17 cellular contexts compared by ENCODE assay signal in the genomic region with DNA sequence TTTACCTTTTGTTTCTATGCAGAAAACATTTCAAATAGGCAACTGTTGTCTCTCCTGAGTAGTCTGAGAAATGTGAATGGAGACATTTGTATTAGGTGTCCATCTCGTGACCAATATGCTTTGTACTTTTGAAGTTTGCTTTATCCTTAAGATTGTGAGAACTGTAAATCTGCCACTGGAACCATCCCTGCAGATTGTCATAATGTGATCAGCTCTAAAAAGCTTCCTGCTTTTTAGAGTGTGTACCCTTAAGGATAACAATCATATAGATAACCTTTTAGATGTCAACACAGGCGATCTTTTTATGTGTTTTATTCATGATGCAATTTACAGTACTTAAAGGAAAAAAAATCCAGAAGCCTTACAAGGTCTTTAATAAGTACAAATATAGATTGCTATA.
DNase-seq lines count a peak whose midpoint lies in the region; ATAC-seq and TF ChIP-seq lines count a peak whose summit lies in the region.
"Had no signal": no experiment of that assay in that cellular context is flagged by ENCODE, and none has a peak within 500 bp of the region (broad histone marks: within the 10 kb centered on the region; RNA-seq: fewer than 3 reads in every experiment).

No MANE protein-coding gene starts in this region.

- H3K9me3 Mint-ChIP-seq in activated naive CD8-positive, alpha-beta T cell (ENCODE audit: low read depth): no peaks in the 10 kb centered on the region
- H3K9me3 Mint-ChIP-seq in activated naive CD8-positive, alpha-beta T cell treated with anti-CD3 and anti-CD28 coated beads for 36 hours: no peaks in the 10 kb centered on the region
- no peaks in the 10 kb centered on the region for H3K9me3 Mint-ChIP-seq in activated T-helper 17 cell treated with anti-CD3 and anti-CD28 coated beads, Interleukin-2, amount 50 U/mL, for 72 hours
- H3K9me3 Mint-ChIP-seq: CD8-positive, alpha-beta memory T cell; H9 had no signal

- peak overlapping the region; percentile 60 for H3K4me2 ChIP-seq in smooth muscle cell

- peak overlapping the region; percentile 35 for H3K4me3 Mint-ChIP-seq in activated naive CD8-positive, alpha-beta T cell
- H3K4me3 Mint-ChIP-seq in activated naive CD8-positive, alpha-beta T cell treated with anti-CD3 and anti-CD28 coated beads for 36 hours: no peak overlapping the region
- H3K4me3 Mint-ChIP-seq in activated T-helper 17 cell treated with anti-CD3 and anti-CD28 coated beads, Interleukin-2, amount 50 U/mL, for 72 hours: peak overlapping the region; percentile 71
- H3K4me3 Mint-ChIP-seq: CD8-positive, alpha-beta memory T cell; H9 had no signal

- peak overlapping the region; percentile 42 for H3K27ac Mint-ChIP-seq in activated naive CD8-positive, alpha-beta T cell
- no peak overlapping the region for H3K27ac Mint-ChIP-seq in activated naive CD8-positive, alpha-beta T cell treated with anti-CD3 and anti-CD28 coated beads for 36 hours
- peak overlapping the region; percentile 21 for H3K27ac Mint-ChIP-seq in activated T-helper 17 cell treated with anti-CD3 and anti-CD28 coated beads, Interleukin-2, amount 50 U/mL, for 72 hours

- DNase-seq in NCI-H1417 (lab: John Stamatoyannopoulos, UW) (peak in 2 of 3 experiments; percentile 21 to 71), NCI-H1417 treated with DMSO at 0.1 percent for 48 hours (lab: John Stamatoyannopoulos, UW) (no peak), smooth muscle cell (lab: John Stamatoyannopoulos, UW; ENCODE audit: unreplicated experiment) (no peak), heart right ventricle (no peak), DMS79 treated with DMSO at 0.1 percent for 48 hours (lab: John Stamatoyannopoulos, UW) (no peak)
- DNase-seq in activated naive CD8-positive, alpha-beta T cell treated with anti-CD3 and anti-CD28 coated beads for 36 hours: no peak
- DNase-seq: CD8-positive, alpha-beta memory T cell; H9; Karpas-422; NCI-H1436; NCI-H2029 treated with DMSO at 0.1 percent for 48 hours; NCI-H2227 treated with DMSO at 0.1 percent for 48 hours had no signal

- TF ChIP-seq CTCF in smooth muscle cell (IDR thresholded peaks at IDR 0.05; ENCODE audit: borderline replicate concordance, insufficient read depth, poor library complexity, severe bottlenecking) (no peak), heart right ventricle (IDR thresholded peaks at IDR 0.05) (no peak)

- H3K27me3 Mint-ChIP-seq in activated naive CD8-positive, alpha-beta T cell: no peaks in the 10 kb centered on the region
- H3K27me3 Mint-ChIP-seq in activated naive CD8-positive, alpha-beta T cell treated with anti-CD3 and anti-CD28 coated beads for 36 hours: no peaks in the 10 kb centered on the region
- H3K27me3 Mint-ChIP-seq in activated T-helper 17 cell treated with anti-CD3 and anti-CD28 coated beads, Interleukin-2, amount 50 U/mL, for 72 hours: no peaks in the 10 kb centered on the region
- H3K27me3 Mint-ChIP-seq: CD8-positive, alpha-beta memory T cell had no signal

- H3K4me1 Mint-ChIP-seq in activated naive CD8-positive, alpha-beta T cell (ENCODE audit: low read depth): peaks cover 80% of the 10 kb centered on the region
- peaks cover 56% of the 10 kb centered on the region for H3K4me1 Mint-ChIP-seq in activated naive CD8-positive, alpha-beta T cell treated with anti-CD3 and anti-CD28 coated beads for 36 hours
- H3K4me1 Mint-ChIP-seq in activated T-helper 17 cell treated with anti-CD3 and anti-CD28 coated beads, Interleukin-2, amount 50 U/mL, for 72 hours: peaks cover 39% of the 10 kb centered on the region

- peaks cover 18% of the 10 kb centered on the region for H3K4me1 ChIP-seq in smooth muscle cell (ENCODE audit: low read depth)
- peaks cover 0 to 6% (median 0%) of the 10 kb centered on the region in 9 donors for H3K4me1 ChIP-seq in heart right ventricle

- H3K36me3 ChIP-seq in smooth muscle cell (ENCODE audit: low read depth) (no peaks in the 10 kb centered on the region), heart right ventricle (no peaks in the 10 kb centered on the region)

- H3K9ac ChIP-seq in smooth muscle cell (ENCODE audit: low read depth): no peak overlapping the region

- H3K4me3 ChIP-seq in smooth muscle cell (no peak overlapping the region), heart right ventricle (no peak overlapping the region)

- no peaks in the 10 kb centered on the region for H4K20me1 ChIP-seq in smooth muscle cell (ENCODE audit: low read depth)

- H3K79me2 ChIP-seq in smooth muscle cell (ENCODE audit: low read depth): no peaks in the 10 kb centered on the region

- H3K36me3 Mint-ChIP-seq in activated naive CD8-positive, alpha-beta T cell: peaks cover 9% of the 10 kb centered on the region
- peaks cover 46% of the 10 kb centered on the region for H3K36me3 Mint-ChIP-seq in activated naive CD8-positive, alpha-beta T cell treated with anti-CD3 and anti-CD28 coated beads for 36 hours
- peaks cover 17% of the 10 kb centered on the region for H3K36me3 Mint-ChIP-seq in activated T-helper 17 cell treated with anti-CD3 and anti-CD28 coated beads, Interleukin-2, amount 50 U/mL, for 72 hours (ENCODE audit: low read depth)

- intact Hi-C loops in heart right ventricle (cut with DNase I): no loop called here

- no peak overlapping the region for H2AFZ ChIP-seq in smooth muscle cell (ENCODE audit: low read depth)

- H3K27me3 ChIP-seq in smooth muscle cell (ENCODE audit: low read depth) (no peaks in the 10 kb centered on the region), heart right ventricle (no peaks in the 10 kb centered on the region)

- no peak for ATAC-seq in activated T-helper 17 cell treated with anti-CD3 and anti-CD28 coated beads, Interleukin-2, amount 50 U/mL, for 72 hours (replicated peaks)
- ATAC-seq in heart right ventricle: no peak
- ATAC-seq: HepG2, Right ventricle myocardium inferior had no signal

- no peaks in the 10 kb centered on the region for H3K9me3 ChIP-seq in smooth muscle cell (replicated peaks; ENCODE audit: low read depth)
- no peaks in the 10 kb centered on the region for H3K9me3 ChIP-seq in heart right ventricle

- 27% methylated on average over 2 of the region's 2 CpGs for WGBS in smooth muscle cell (ENCODE audit: low lambda C conversion rate)
- 76 to 81% methylated on average over 2 of the region's 2 CpGs for WGBS in heart right ventricle, 2 donors

- H3K27ac ChIP-seq in smooth muscle cell (ENCODE audit: low read depth) (no peak overlapping the region), heart right ventricle (no peak overlapping the region)
- H3K27ac ChIP-seq: 22Rv1 had no signal

- no peaks in the 10 kb centered on the region for H3F3A ChIP-seq in smooth muscle cell (ENCODE audit: low read depth)

Comparison
In these comparisons a context has a peak if more than half of its experiments do, and no peak if none do; other contexts are left out.
1. DNase-seq: peak in NCI-H1417 (2 of 3); none in NCI-H1417 treated with DMSO at 0.1 percent for 48 hours (single experiment), activated naive CD8-positive, alpha-beta T cell treated with anti-CD3 and anti-CD28 coated beads for 36 hours (single experiment), smooth muscle cell (single experiment), heart right ventricle (0 of 2) and DMS79 treated with DMSO at 0.1 percent for 48 hours (single experiment).